Comparison of ENCODE assay signal across 8 cellular contexts in genomic region chr15:67067161-67067853, GRCh38. TPM values are rescaled to one million over a fixed set of nuclear protein-coding genes. Genes with fewer than 3 reads are reported as not detected.
DNase-seq lines count a peak whose midpoint lies in the region; ATAC-seq and TF ChIP-seq lines count a peak whose summit lies in the region.

No MANE protein-coding gene starts in this region.

- in situ Hi-C loops in ACHN (cut with HindIII; ENCODE audit: low pct_ligation_motif_present, low pct_unique_long_range_greater_than_20kb, low sequenced_read_pairs), result no loop called here

- peak overlapping the region; percentile 76 for H3K27ac ChIP-seq in HUES48 (ENCODE audit: low read depth, low read length)
- H3K27ac ChIP-seq in skeletal muscle tissue (ENCODE audit: low read depth, low read length), result peak overlapping the region; percentile 86

- TF ChIP-seq CTCF in glutamatergic neuron (IDR thresholded peaks at IDR 0.05; ENCODE audit: partially characterized antibody, unreplicated experiment), result no peak

- peaks cover 49% of the 10 kb centered on the region for H3K4me1 ChIP-seq in HUES48 (ENCODE audit: control insufficient read depth, insufficient read depth, low read length)
- peaks cover 40 to 54% (median 52%) of the 10 kb centered on the region in 3 donors for H3K4me1 ChIP-seq in skeletal muscle tissue (ENCODE audit: control insufficient read depth in 3 of 3, insufficient read depth in 3 of 3, low read length in 3 of 3)

- H3K4me3 ChIP-seq in HUES48 (ENCODE audit: low read depth, low read length) (peak overlapping the region; percentile 69), skeletal muscle tissue (ENCODE audit: low read length in 3 of 3) (peak overlapping the region; percentile 77 to 94 (median 92))

- H3K27me3 ChIP-seq in HUES48 (ENCODE audit: control insufficient read depth, insufficient read depth, low read length) (peaks cover 33% of the 10 kb centered on the region), skeletal muscle tissue (ENCODE audit: control insufficient read depth in 3 of 3, insufficient read depth in 3 of 3, low read length in 3 of 3) (no peaks in the 10 kb centered on the region)

- peak overlapping the region; percentile 94 for H3K27ac Mint-ChIP-seq in activated T-cell treated with anti-CD3 and anti-CD28 coated beads, Interleukin-2, amount 50 U/mL, for 24 hours
- H3K27ac Mint-ChIP-seq in glutamatergic neuron (ENCODE audit: unreplicated experiment), result peak overlapping the region; percentile 82

- peak overlapping the region; percentile 90 for H3K4me3 Mint-ChIP-seq in activated T-cell treated with anti-CD3 and anti-CD28 coated beads, Interleukin-2, amount 50 U/mL, for 24 hours
- H3K4me3 Mint-ChIP-seq in glutamatergic neuron (ENCODE audit: unreplicated experiment), result peak overlapping the region; percentile 88

- no peak for ATAC-seq in HG02973 (IDR thresholded peaks at IDR 0.05; ENCODE audit: unreplicated experiment)

- peaks cover 30% of the 10 kb centered on the region for H3K36me3 Mint-ChIP-seq in activated T-cell treated with anti-CD3 and anti-CD28 coated beads, Interleukin-2, amount 50 U/mL, for 24 hours (ENCODE audit: low read depth)
- H3K36me3 Mint-ChIP-seq in glutamatergic neuron (ENCODE audit: unreplicated experiment), result peaks cover 8% of the 10 kb centered on the region

- H3K9ac ChIP-seq in HUES48 (ENCODE audit: low read depth, low read length), result peak overlapping the region; percentile 0; the same call in 1 of the 2 replicates
- peak overlapping the region; percentile 95 to 98 (median 95) for H3K9ac ChIP-seq in skeletal muscle tissue (ENCODE audit: low read depth in 1 of 3, low read length in 3 of 3)

- H3K9me3 ChIP-seq in HUES48 (ENCODE audit: control insufficient read depth, insufficient read depth, low read length), result no peaks in the 10 kb centered on the region
- H3K9me3 ChIP-seq in skeletal muscle tissue (ENCODE audit: control insufficient read depth in 3 of 3, low read length in 3 of 3), result no peaks in the 10 kb centered on the region

- no peak for DNase-seq in activated T-cell treated with anti-CD3 and anti-CD28 coated beads, Interleukin-2, amount 50 U/mL, for 24 hours
- DNase-seq in glutamatergic neuron, result peak; percentile 57
- no peak for DNase-seq in NCI-H1105 treated with DMSO at 0.1 percent for 48 hours (lab: John Stamatoyannopoulos, UW)
- no peak for DNase-seq in NCI-H2029 (lab: John Stamatoyannopoulos, UW)
- no peak for DNase-seq in ACHN

- H3K4me1 Mint-ChIP-seq in activated T-cell treated with anti-CD3 and anti-CD28 coated beads, Interleukin-2, amount 50 U/mL, for 24 hours (ENCODE audit: low read depth), result peaks cover 63% of the 10 kb centered on the region
- peaks cover 26% of the 10 kb centered on the region for H3K4me1 Mint-ChIP-seq in glutamatergic neuron (ENCODE audit: low read depth, unreplicated experiment)

- H3K36me3 ChIP-seq in HUES48 (ENCODE audit: control insufficient read depth, insufficient read depth, low read length), result no peaks in the 10 kb centered on the region
- peaks cover 3 to 8% (median 3%) of the 10 kb centered on the region in 3 donors for H3K36me3 ChIP-seq in skeletal muscle tissue (ENCODE audit: control insufficient read depth in 3 of 3, insufficient read depth in 3 of 3, low read length in 3 of 3)

- no peaks in the 10 kb centered on the region for H3K9me3 Mint-ChIP-seq in activated T-cell treated with anti-CD3 and anti-CD28 coated beads, Interleukin-2, amount 50 U/mL, for 24 hours
- peaks cover 16% of the 10 kb centered on the region for H3K9me3 Mint-ChIP-seq in glutamatergic neuron (ENCODE audit: unreplicated experiment)

- H3K27me3 Mint-ChIP-seq in activated T-cell treated with anti-CD3 and anti-CD28 coated beads, Interleukin-2, amount 50 U/mL, for 24 hours, result peaks cover 16% of the 10 kb centered on the region
- H3K27me3 Mint-ChIP-seq in glutamatergic neuron (ENCODE audit: unreplicated experiment), result peaks cover 29% of the 10 kb centered on the region

RNA-seq across cellular contexts. Expression of gene SMAD3, which starts 1.9 kb away (rescaled TPM):
- 5.0 TPM for total RNA-seq in glutamatergic neuron (ENCODE audit: unreplicated experiment)
- total RNA-seq in skeletal muscle tissue, result 17.2 TPM
